ENCODE assay signal across 24 cellular contexts in the genomic region with DNA sequence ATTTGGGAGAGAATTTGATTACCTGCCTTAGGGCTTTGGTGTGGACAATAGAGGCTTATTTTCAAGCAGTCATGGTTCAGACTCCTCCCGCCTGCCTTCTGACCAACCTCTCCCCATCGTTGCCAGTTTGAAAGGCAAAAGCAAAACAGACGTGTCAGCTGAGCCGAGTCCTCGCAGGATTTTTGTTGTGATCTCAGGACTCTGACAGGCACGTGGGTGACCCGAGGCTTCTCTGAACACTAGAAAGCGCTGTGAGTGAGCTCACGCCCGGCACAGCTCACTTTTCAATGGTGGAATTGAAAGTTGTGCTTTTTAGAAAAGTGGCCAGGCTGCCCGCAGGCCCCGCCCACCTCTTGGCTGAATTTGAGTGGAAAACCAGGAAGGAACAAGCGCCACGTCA.
"Had no signal": no experiment of that assay in that cellular context is flagged by ENCODE, and none has a peak within 500 bp of the region (broad histone marks: within the 10 kb centered on the region; RNA-seq: fewer than 3 reads in every experiment).

No MANE protein-coding gene starts in this region.

- H3K36me3 ChIP-seq: lower lobe of right lung, ovary, right atrium auricular region, right lobe of liver, tibial nerve, uterus had no signal

- H3K9me3 ChIP-seq: left lung, lower lobe of right lung, ovary, right atrium auricular region, right lobe of liver, uterus had no signal

- H3K27me3 ChIP-seq: ovary, right atrium auricular region, right lobe of liver, tibial nerve, uterus had no signal

- H3K27ac ChIP-seq: left lung, lower lobe of right lung, ovary, right atrium auricular region, right lobe of liver, tibial nerve, uterus had no signal

- FAIRE-seq: islet of Langerhans, kidney had no signal

- H3K4me2 ChIP-seq: smooth muscle cell had no signal

- ATAC-seq: left colon; left lung; lower lobe of right lung; naive thymus-derived CD8-positive, alpha-beta T cell; right lobe of liver; stimulated activated memory B cell treated with anti-CD40 and anti-IgM and Interleukin-4, amounts not matched to agents 10 μg/mL and 1 μg/mL and 100 μg/mL, for 72 hours; stimulated activated naive CD8-positive, alpha-beta T cell treated with anti-CD3 and anti-CD28 coated beads, Interleukin-15, amount 100 ng/mL, for 72 hours had no signal

- H3K4me3 ChIP-seq: left lung, lower lobe of right lung, ovary, right atrium auricular region, right lobe of liver, smooth muscle cell, tibial nerve, uterus had no signal

- H3K4me1 ChIP-seq: left lung, lower lobe of right lung, right atrium auricular region, right lobe of liver, tibial nerve, uterus had no signal

- DNase-seq: hypothalamus; immature natural killer cell; kidney; left colon; left lung; lower lobe of right lung; mammary epithelial cell; mesenchymal stem cell; naive thymus-derived CD8-positive, alpha-beta T cell; ovary; right lobe of liver; stimulated activated CD4-positive, alpha-beta T cell treated with anti-CD3 and anti-CD28 coated beads, Interleukin-1b, Interleukin-23, amount 100 ng/mL, for 48 hours; stimulated activated CD4-positive, alpha-beta T cell treated with anti-CD3 and anti-CD28 coated beads, Interleukin-2, amount 100 ng/mL, for 48 hours; stimulated activated CD4-positive, alpha-beta T cell treated with anti-CD3 and anti-CD28 coated beads, Interleukin-4, amount 100 ng/mL, for 4 hours; stimulated activated CD8-positive, alpha-beta memory T cell treated with anti-CD3 and anti-CD28 coated beads, Interleukin-4, amount 100 ng/mL, for 48 hours; stimulated activated naive CD4-positive, alpha-beta T cell treated with Interleukin-2 at 50 U/mL for 16 hours; stimulated activated naive CD8-positive, alpha-beta T cell treated with anti-CD3 and anti-CD28 coated beads, Interleukin-15, amount 100 ng/mL, for 72 hours; substantia nigra; uterus had no signal
